In genomic region chr1:25055045-25055780, GRCh38 we compare ENCODE assay signal across 17 cellular contexts.
DNase-seq lines count a peak whose midpoint lies in the region; ATAC-seq and TF ChIP-seq lines count a peak whose summit lies in the region.
"Had no signal": no experiment of that assay in that cellular context is flagged by ENCODE, and none has a peak within 500 bp of the region (broad histone marks: within the 10 kb centered on the region; RNA-seq: fewer than 3 reads in every experiment).

No MANE protein-coding gene starts in this region.

- CTCF ChIA-PET in CD4-positive, alpha-beta memory T cell (lab: Charles Lee; ENCODE audit: partially characterized antibody), result no interaction called here

- H3K27me3 ChIP-seq in NT2/D1 (ENCODE audit: insufficient read depth, insufficient read length), result no peaks in the 10 kb centered on the region
- H3K27me3 ChIP-seq in CD4-positive, alpha-beta memory T cell (ENCODE audit: insufficient read depth, low read length), result no peaks in the 10 kb centered on the region
- H3K27me3 ChIP-seq: BLaER1 treated with 17β-estradiol and CSF1 and Interleukin-3, amounts not matched to agents 10 nM and 100 nM had no signal

- H3K4me3 Mint-ChIP-seq in natural killer cell, result no peak overlapping the region
- H3K4me3 Mint-ChIP-seq in CD4-positive, alpha-beta memory T cell, result no peak overlapping the region
- H3K4me3 Mint-ChIP-seq: IgD-negative memory B cell had no signal

- H3K9me3 ChIP-seq in NT2/D1 (ENCODE audit: insufficient read depth, low read length), result no peaks in the 10 kb centered on the region
- no peaks in the 10 kb centered on the region for H3K9me3 ChIP-seq in CD4-positive, alpha-beta memory T cell (ENCODE audit: control insufficient read depth in 1 of 2, low read length in 2 of 2)
- H3K9me3 ChIP-seq: BLaER1 treated with 17β-estradiol and CSF1 and Interleukin-3, amounts not matched to agents 10 nM and 100 nM had no signal

- TF ChIP-seq CTCF in natural killer cell (IDR thresholded peaks at IDR 0.05), result no peak

- no peaks in the 10 kb centered on the region for H3K36me3 ChIP-seq in NT2/D1 (ENCODE audit: insufficient read depth, insufficient read length, low read length)
- no peaks in the 10 kb centered on the region for H3K36me3 ChIP-seq in CD4-positive, alpha-beta memory T cell (ENCODE audit: insufficient read depth, low read length)
- H3K36me3 ChIP-seq: BLaER1 treated with 17β-estradiol and CSF1 and Interleukin-3, amounts not matched to agents 10 nM and 100 nM had no signal

- H3K4me1 Mint-ChIP-seq in natural killer cell, result peaks cover 0 to 33% of the 10 kb centered on the region in 2 donors
- H3K4me1 Mint-ChIP-seq in CD4-positive, alpha-beta memory T cell, result peaks cover 0 to 3% (median 0%) of the 10 kb centered on the region in 4 donors

- no peaks in the 10 kb centered on the region for H3K36me3 Mint-ChIP-seq in natural killer cell
- H3K36me3 Mint-ChIP-seq in CD4-positive, alpha-beta memory T cell, result no peaks in the 10 kb centered on the region
- H3K36me3 Mint-ChIP-seq: IgD-negative memory B cell had no signal

- H3K4me1 ChIP-seq in NT2/D1 (ENCODE audit: insufficient read depth, insufficient read length), result peaks cover 26% of the 10 kb centered on the region
- H3K4me1 ChIP-seq in CD4-positive, alpha-beta memory T cell (ENCODE audit: insufficient read depth, low read length), result no peaks in the 10 kb centered on the region

- H3K27ac ChIP-seq in CD4-positive, alpha-beta memory T cell (ENCODE audit: low read depth, low read length), result no peak overlapping the region
- H3K27ac ChIP-seq: BLaER1 treated with 17β-estradiol and CSF1 and Interleukin-3, amounts not matched to agents 10 nM and 100 nM had no signal

- peaks cover 51 to 53% of the 10 kb centered on the region in 2 donors for H3K27me3 Mint-ChIP-seq in natural killer cell (ENCODE audit: low read depth in 2 of 2)
- peaks cover 15 to 16% of the 10 kb centered on the region in 2 donors for H3K27me3 Mint-ChIP-seq in CD4-positive, alpha-beta memory T cell

- DNase-seq in Right ventricle myocardium superior (peak; percentile 17), cardiac septum (ENCODE audit: low spot score) (no peak), NT2/D1 (ENCODE audit: low read depth, low spot score) (no peak), natural killer cell (peak; percentile 14)
- DNase-seq in CD4-positive, alpha-beta memory T cell, result no peak
- DNase-seq: DMS79; Karpas-422; NCI-H1436; NCI-H1930; NCI-H2171; NCI-H446 treated with DMSO at 0.1 percent for 48 hours; NK-92 treated with Interleukin-12 subunit alpha and Interleukin-12 subunit beta, amount 100 ng/mL, for 24 hours; SHP77 treated with DMSO at 0.1 percent for 48 hours had no signal

- H3K9me3 Mint-ChIP-seq in natural killer cell, result no peaks in the 10 kb centered on the region
- H3K9me3 Mint-ChIP-seq in CD4-positive, alpha-beta memory T cell, result no peaks in the 10 kb centered on the region
- H3K9me3 Mint-ChIP-seq: IgD-negative memory B cell had no signal

- no peak for ATAC-seq in Right ventricle myocardium superior (ENCODE audit: poor library complexity)
- no peak for ATAC-seq in natural killer cell
- ATAC-seq in HG02623 (IDR thresholded peaks at IDR 0.05; ENCODE audit: unreplicated experiment), result no peak
- ATAC-seq in GM21723 (IDR thresholded peaks at IDR 0.05; ENCODE audit: unreplicated experiment), result no peak

- H3K27ac Mint-ChIP-seq in natural killer cell, result no peak overlapping the region
- H3K27ac Mint-ChIP-seq in CD4-positive, alpha-beta memory T cell, result no peak overlapping the region

- peak overlapping the region; percentile 51 for H3K9ac ChIP-seq in NT2/D1 (ENCODE audit: insufficient read length, low read depth)
- H3K9ac ChIP-seq: BLaER1 treated with 17β-estradiol and CSF1 and Interleukin-3, amounts not matched to agents 10 nM and 100 nM had no signal

- no peak overlapping the region for H3K4me3 ChIP-seq in NT2/D1 (ENCODE audit: insufficient read length, low read depth)
- no peak overlapping the region for H3K4me3 ChIP-seq in CD4-positive, alpha-beta memory T cell (ENCODE audit: low read length in 2 of 2)
- H3K4me3 ChIP-seq: BLaER1 treated with 17β-estradiol and CSF1 and Interleukin-3, amounts not matched to agents 10 nM and 100 nM had no signal

- intact Hi-C loops in Right ventricle myocardium superior (cut with DNase I), result no loop called here
- intact Hi-C loops in cardiac septum (cut with DNase I), result no loop called here
- intact Hi-C loops in natural killer cell (cut with micrococcal nuclease), result no loop called here
- intact Hi-C loops in CD4-positive, alpha-beta memory T cell (cut with micrococcal nuclease), result no loop called here

- POLR2A ChIA-PET in CD4-positive, alpha-beta memory T cell (lab: Charles Lee; ENCODE audit: partially characterized antibody), result no interaction called here

Comparison
In these comparisons a context has a peak if more than half of its experiments do, and no peak if none do; other contexts are left out.
1. DNase-seq: peak in Right ventricle myocardium superior (single experiment) and natural killer cell (single experiment); none in cardiac septum (single experiment), NT2/D1 (single experiment) and CD4-positive, alpha-beta memory T cell (0 of 5).